20 cellular contexts compared by ENCODE assay signal in the genomic region with DNA sequence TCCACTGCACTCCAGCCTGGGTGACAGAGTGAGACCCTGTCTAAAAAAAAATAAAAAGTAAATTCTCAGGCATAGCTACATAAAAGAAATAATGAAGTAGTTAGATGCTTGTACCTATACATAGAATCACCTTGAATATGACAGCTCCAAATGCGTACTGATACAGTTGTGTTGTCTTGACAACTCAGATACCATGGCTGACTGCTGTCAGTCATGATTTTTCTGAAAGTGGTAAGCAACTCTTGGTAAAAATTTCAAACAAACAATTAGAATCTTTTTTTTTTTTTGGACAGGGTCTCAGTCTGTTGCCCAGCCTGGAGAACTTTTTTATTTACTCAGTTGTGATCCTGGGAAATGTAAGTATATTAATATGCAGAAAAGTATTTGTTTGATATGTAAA. TPM values are rescaled to one million over a fixed set of nuclear protein-coding genes. Genes with fewer than 3 reads are reported as not detected.
DNase-seq lines count a peak whose midpoint lies in the region; ATAC-seq and TF ChIP-seq lines count a peak whose summit lies in the region.
"Had no signal": no experiment of that assay in that cellular context is flagged by ENCODE, and none has a peak within 500 bp of the region (broad histone marks: within the 10 kb centered on the region; RNA-seq: fewer than 3 reads in every experiment).

No MANE protein-coding gene starts in this region.

- peak overlapping the region; percentile 71 for H3K27ac Mint-ChIP-seq in activated CD4-positive, alpha-beta memory T cell treated with anti-CD3 and anti-CD28 coated beads, Interleukin-2, amount 10 ng/mL, durations not matched to agents 7 days and 5 days
- H3K27ac Mint-ChIP-seq in activated CD4-positive, alpha-beta memory T cell treated with anti-CD3 and anti-CD28 coated beads for 36 hours: no peak overlapping the region
- peak overlapping the region in 5 of 7 donors; percentile 43 to 96 (median 64) for H3K27ac Mint-ChIP-seq in CD4-positive, alpha-beta memory T cell
- H3K27ac Mint-ChIP-seq in naive thymus-derived CD8-positive, alpha-beta T cell: peak overlapping the region in 9 of 10 donors; percentile 48 to 99 (median 97)
- H3K27ac Mint-ChIP-seq: type B pancreatic cell had no signal

- no peak for TF ChIP-seq CTCF in SU-DHL-6 (IDR thresholded peaks at IDR 0.05; ENCODE audit: insufficient read depth, low read length, poor library complexity, severe bottlenecking)

- intact Hi-C loops in activated CD4-positive, alpha-beta memory T cell treated with anti-CD3 and anti-CD28 coated beads for 36 hours (cut with micrococcal nuclease): no loop called here
- intact Hi-C loops in CD4-positive, alpha-beta memory T cell (cut with micrococcal nuclease): loop anchor here (2.0 kb wide), 1 partner anchor 15 kb away; a partner anchor contains a TSS

- peak overlapping the region; percentile 64 for H3K4me2 ChIP-seq in SU-DHL-6 (ENCODE audit: low read depth, low read length, poor library complexity, severe bottlenecking)
- H3K4me2 ChIP-seq: A549 had no signal

- CTCF ChIA-PET in activated CD4-positive, alpha-beta memory T cell treated with anti-CD3 and anti-CD28 coated beads, Interleukin-2, amount 10 ng/mL, durations not matched to agents 7 days and 5 days (lab: Charles Lee): interaction anchor here (1.2 kb wide), 1 partner anchor 21 kb away, joined by 3 read pairs; no protein-coding TSS in a partner anchor
- CTCF ChIA-PET in activated CD4-positive, alpha-beta memory T cell treated with anti-CD3 and anti-CD28 coated beads for 36 hours (lab: Charles Lee): interaction anchor here (0.7 to 1.2 kb wide), 3 partner anchors 14 to 225 kb away, joined by 3 to 4 read pairs (median 3); no protein-coding TSS in a partner anchor
- CTCF ChIA-PET in CD4-positive, alpha-beta memory T cell (lab: Charles Lee; ENCODE audit: partially characterized antibody): interaction anchor here (0.8 to 2.1 kb wide), 2 partner anchors 15 to 21 kb away, joined by 3 to 11 read pairs; no protein-coding TSS in a partner anchor

- H3F3A ChIP-seq in SU-DHL-6 (ENCODE audit: insufficient read depth): peaks cover 77% of the 10 kb centered on the region

- no peak overlapping the region for H3K9ac ChIP-seq in SU-DHL-6 (ENCODE audit: low read length)

- H3K36me3 Mint-ChIP-seq in activated CD4-positive, alpha-beta memory T cell treated with anti-CD3 and anti-CD28 coated beads, Interleukin-2, amount 10 ng/mL, durations not matched to agents 7 days and 5 days (ENCODE audit: low read depth): peaks cover 67% of the 10 kb centered on the region
- peaks cover 9% of the 10 kb centered on the region for H3K36me3 Mint-ChIP-seq in activated CD4-positive, alpha-beta memory T cell treated with anti-CD3 and anti-CD28 coated beads for 36 hours
- H3K36me3 Mint-ChIP-seq in CD4-positive, alpha-beta memory T cell: peaks cover 11 to 16% of the 10 kb centered on the region in 2 donors
- H3K36me3 Mint-ChIP-seq in naive thymus-derived CD8-positive, alpha-beta T cell: peaks cover 0 to 12% (median 7%) of the 10 kb centered on the region in 3 donors

- no peaks in the 10 kb centered on the region for H3K27me3 Mint-ChIP-seq in activated CD4-positive, alpha-beta memory T cell treated with anti-CD3 and anti-CD28 coated beads, Interleukin-2, amount 10 ng/mL, durations not matched to agents 7 days and 5 days
- no peaks in the 10 kb centered on the region for H3K27me3 Mint-ChIP-seq in activated CD4-positive, alpha-beta memory T cell treated with anti-CD3 and anti-CD28 coated beads for 36 hours
- H3K27me3 Mint-ChIP-seq in CD4-positive, alpha-beta memory T cell: no peaks in the 10 kb centered on the region
- H3K27me3 Mint-ChIP-seq in naive thymus-derived CD8-positive, alpha-beta T cell: no peaks in the 10 kb centered on the region
- H3K27me3 Mint-ChIP-seq: activated T-helper 17 cell treated with anti-CD3 and anti-CD28 coated beads, Interleukin-2, amount 50 U/mL, for 72 hours; type B pancreatic cell had no signal

- no peaks in the 10 kb centered on the region for H3K9me3 Mint-ChIP-seq in activated CD4-positive, alpha-beta memory T cell treated with anti-CD3 and anti-CD28 coated beads, Interleukin-2, amount 10 ng/mL, durations not matched to agents 7 days and 5 days
- no peaks in the 10 kb centered on the region for H3K9me3 Mint-ChIP-seq in activated CD4-positive, alpha-beta memory T cell treated with anti-CD3 and anti-CD28 coated beads for 36 hours
- no peaks in the 10 kb centered on the region for H3K9me3 Mint-ChIP-seq in CD4-positive, alpha-beta memory T cell
- H3K9me3 Mint-ChIP-seq in naive thymus-derived CD8-positive, alpha-beta T cell: no peaks in the 10 kb centered on the region
- H3K9me3 Mint-ChIP-seq: activated T-helper 17 cell treated with anti-CD3 and anti-CD28 coated beads, Interleukin-2, amount 50 U/mL, for 72 hours; H9; type B pancreatic cell had no signal

- H3K27ac ChIP-seq in CD4-positive, alpha-beta memory T cell (ENCODE audit: low read depth, low read length): no peak overlapping the region
- peak overlapping the region; percentile 91 for H3K27ac ChIP-seq in SU-DHL-6 (ENCODE audit: low read depth, low read length)
- H3K27ac ChIP-seq: A549, psoas muscle had no signal

- H3K4me3 ChIP-seq in CD4-positive, alpha-beta memory T cell (ENCODE audit: low read length in 2 of 2): no peak overlapping the region
- H3K4me3 ChIP-seq in SU-DHL-6 (ENCODE audit: insufficient read depth, low read length, poor library complexity, severe bottlenecking): no peak overlapping the region
- H3K4me3 ChIP-seq: A549, psoas muscle had no signal

- no peaks in the 10 kb centered on the region for H3K36me3 ChIP-seq in CD4-positive, alpha-beta memory T cell (ENCODE audit: insufficient read depth, low read length)
- 0 out of 2 replicates have a peak, but pooled peaks cover 2% of the 10 kb centered on the region for H3K36me3 ChIP-seq in SU-DHL-6 (ENCODE audit: low read length)

- no peaks in the 10 kb centered on the region for H3K27me3 ChIP-seq in CD4-positive, alpha-beta memory T cell (ENCODE audit: insufficient read depth, low read length)
- no peaks in the 10 kb centered on the region for H3K27me3 ChIP-seq in SU-DHL-6 (ENCODE audit: low read length)

- POLR2A ChIA-PET in activated CD4-positive, alpha-beta memory T cell treated with anti-CD3 and anti-CD28 coated beads, Interleukin-2, amount 10 ng/mL, durations not matched to agents 7 days and 5 days (lab: Charles Lee): interaction anchor here (0.9 to 2.3 kb wide), 3 partner anchors 16 to 89 kb away, joined by 3 to 6 read pairs (median 3); a partner anchor contains a TSS
- POLR2A ChIA-PET in activated CD4-positive, alpha-beta memory T cell treated with anti-CD3 and anti-CD28 coated beads for 36 hours (lab: Charles Lee): interaction anchor here (0.7 to 1.1 kb wide), 2 partner anchors 10 to 15 kb away, joined by 4 to 6 read pairs; a partner anchor contains a TSS
- POLR2A ChIA-PET in CD4-positive, alpha-beta memory T cell (lab: Charles Lee; ENCODE audit: partially characterized antibody): interaction anchor here (0.7 to 2.4 kb wide), 3 partner anchors 15 to 88 kb away, joined by 3 to 10 read pairs (median 4); a partner anchor contains a TSS
- POLR2A ChIA-PET in naive thymus-derived CD8-positive, alpha-beta T cell (lab: Charles Lee): interaction anchor here (0.7 kb wide), 1 partner anchor 11 kb away, joined by 5 read pairs; no protein-coding TSS in a partner anchor

- no peak for ATAC-seq in naive thymus-derived CD8-positive, alpha-beta T cell
- no peak for ATAC-seq in HG02840 (IDR thresholded peaks at IDR 0.05; ENCODE audit: low FRiP score, unreplicated experiment)
- ATAC-seq: A549; activated T-helper 17 cell treated with anti-CD3 and anti-CD28 coated beads, Interleukin-2, amount 50 U/mL, for 72 hours; psoas muscle; SK-N-SH treated with all-trans-retinoic acid at 6 μM for 48 hours had no signal

- H3K4me1 ChIP-seq in CD4-positive, alpha-beta memory T cell (ENCODE audit: insufficient read depth, low read length): peaks cover 86% of the 10 kb centered on the region

- no peak overlapping the region for H3K4me3 Mint-ChIP-seq in activated CD4-positive, alpha-beta memory T cell treated with anti-CD3 and anti-CD28 coated beads, Interleukin-2, amount 10 ng/mL, durations not matched to agents 7 days and 5 days
- no peak overlapping the region for H3K4me3 Mint-ChIP-seq in activated CD4-positive, alpha-beta memory T cell treated with anti-CD3 and anti-CD28 coated beads for 36 hours
- peak overlapping the region in 2 of 8 donors; percentile 46 to 51 for H3K4me3 Mint-ChIP-seq in CD4-positive, alpha-beta memory T cell
- peak overlapping the region in 5 of 10 donors; percentile 7 to 92 (median 81) for H3K4me3 Mint-ChIP-seq in naive thymus-derived CD8-positive, alpha-beta T cell
- H3K4me3 Mint-ChIP-seq: H9, type B pancreatic cell had no signal

- H3K9me2 ChIP-seq in SU-DHL-6 (replicated peaks; ENCODE audit: insufficient read depth, low read length): no peaks in the 10 kb centered on the region

- no peak overlapping the region for H2AFZ ChIP-seq in SU-DHL-6 (ENCODE audit: low read depth, low read length, severe bottlenecking)

- H3K4me1 Mint-ChIP-seq in activated CD4-positive, alpha-beta memory T cell treated with anti-CD3 and anti-CD28 coated beads, Interleukin-2, amount 10 ng/mL, durations not matched to agents 7 days and 5 days: peaks cover 86% of the 10 kb centered on the region
- peaks cover 71% of the 10 kb centered on the region for H3K4me1 Mint-ChIP-seq in activated CD4-positive, alpha-beta memory T cell treated with anti-CD3 and anti-CD28 coated beads for 36 hours (ENCODE audit: low read depth)
- peaks cover 65 to 84% (median 73%) of the 10 kb centered on the region in 4 donors for H3K4me1 Mint-ChIP-seq in CD4-positive, alpha-beta memory T cell
- peaks cover 38 to 99% (median 85%) of the 10 kb centered on the region in 4 donors for H3K4me1 Mint-ChIP-seq in naive thymus-derived CD8-positive, alpha-beta T cell

- H3K79me2 ChIP-seq in SU-DHL-6 (ENCODE audit: insufficient read depth, low read length): peaks cover 9% of the 10 kb centered on the region; the same call in 1 of the 2 replicates

- H4K20me1 ChIP-seq in SU-DHL-6 (ENCODE audit: low read depth, low read length): no peaks in the 10 kb centered on the region

- H3K9me3 ChIP-seq in CD4-positive, alpha-beta memory T cell (ENCODE audit: control insufficient read depth in 1 of 2, low read length in 2 of 2): no peaks in the 10 kb centered on the region
- H3K9me3 ChIP-seq in SU-DHL-6 (ENCODE audit: insufficient read depth, low read length): no peaks in the 10 kb centered on the region
- H3K9me3 ChIP-seq: A549, psoas muscle had no signal

- no peak for DNase-seq in activated CD4-positive, alpha-beta memory T cell treated with anti-CD3 and anti-CD28 coated beads, Interleukin-2, amount 10 ng/mL, durations not matched to agents 7 days and 5 days
- no peak for DNase-seq in activated CD4-positive, alpha-beta memory T cell treated with anti-CD3 and anti-CD28 coated beads for 36 hours
- no peak for DNase-seq in CD4-positive, alpha-beta memory T cell
- DNase-seq in naive thymus-derived CD8-positive, alpha-beta T cell: no peak
- DNase-seq in activated CD4-positive, CD25-positive, alpha-beta regulatory T cell (lab: John Stamatoyannopoulos, UW): no peak
- no peak for DNase-seq in stimulated activated CD4-positive, alpha-beta T cell treated with anti-CD3 and anti-CD28 coated beads, Interleukin-1b, Interleukin-23, amount 100 ng/mL, for 48 hours
- DNase-seq: activated CD4-positive, CD25-positive, alpha-beta regulatory T cell treated with anti-CD3 and anti-CD28 coated beads, Interleukin-2, amount 50 U/mL, for 72 hours; H9; head of caudate nucleus; NCI-H1105 treated with DMSO at 0.1 percent for 48 hours; NCI-H2029 treated with DMSO at 0.1 percent for 48 hours; NCI-H2227 treated with DMSO at 0.1 percent for 48 hours; psoas muscle; stimulated activated CD8-positive, alpha-beta memory T cell treated with anti-CD3 and anti-CD28 coated beads, Interleukin-4, amount 100 ng/mL, for 48 hours had no signal

RNA-seq across cellular contexts. Expression of a gene that starts 14.2 kb away (rescaled TPM):
- total RNA-seq in activated CD4-positive, alpha-beta memory T cell treated with anti-CD3 and anti-CD28 coated beads, Interleukin-2, amount 10 ng/mL, durations not matched to agents 7 days and 5 days: 10 to 100 TPM; 53.7 to 56.2 TPM
- 10 to 100 TPM; 61.0 to 65.0 TPM for total RNA-seq in activated CD4-positive, alpha-beta memory T cell treated with anti-CD3 and anti-CD28 coated beads for 36 hours
- total RNA-seq in CD4-positive, alpha-beta memory T cell: 10 to 100 TPM; 29.6 to 30.4 TPM
- 10 to 100 TPM; 29.1 to 36.8 TPM for polyA plus RNA-seq in CD4-positive, alpha-beta memory T cell
- 10 to 100 TPM; 38.7 to 41.8 TPM for total RNA-seq in naive thymus-derived CD8-positive, alpha-beta T cell
- polyA plus RNA-seq in naive thymus-derived CD8-positive, alpha-beta T cell: 10 to 100 TPM; 35.2 to 37.1 (median 35.7) TPM
